ENCODE assay signal across 18 cellular contexts in genomic region chr2:241857572-241858121, GRCh38. TPM values are rescaled to one million over a fixed set of nuclear protein-coding genes. Genes with fewer than 3 reads are reported as not detected.
A peak's percentile ranks its signal among the peaks of the same experiment; 100 is the strongest.
DNase-seq lines count a peak whose midpoint lies in the region; ATAC-seq and TF ChIP-seq lines count a peak whose summit lies in the region.
"Had no signal": no experiment of that assay in that cellular context is flagged by ENCODE, and none has a peak within 500 bp of the region (broad histone marks: within the 10 kb centered on the region; RNA-seq: fewer than 3 reads in every experiment).

No MANE protein-coding gene starts in this region.

- no peak overlapping the region for H3K9ac ChIP-seq in MM.1S (ENCODE audit: low read length)

- H3K27ac ChIP-seq in MM.1S (ENCODE audit: low read length): no peak overlapping the region
- H3K27ac ChIP-seq: SJSA1, WERI-Rb-1 had no signal

- DNase-seq in activated T-cell treated with anti-CD3 and anti-CD28 coated beads, Interleukin-2, amount 50 U/mL, for 72 hours: no peak
- DNase-seq in activated T-cell treated with anti-CD3 and anti-CD28 coated beads for 4 hours (no peak), MM.1S (no peak), glutamatergic neuron (peak; percentile 13), sciatic nerve (ENCODE audit: low spot score) (no peak)
- DNase-seq in stimulated activated naive B cell treated with anti-CD40 and anti-IgM and Interleukin-4, amounts not matched to agents 10 μg/mL and 1 μg/mL and 100 μg/mL, for 72 hours: no peak
- DNase-seq in activated CD4-positive, CD25-positive, alpha-beta regulatory T cell (lab: John Stamatoyannopoulos, UW): no peak
- DNase-seq: DND-41, KG1, NCI-H187 treated with DMSO at 0.1 percent for 48 hours, NCI-H82, WERI-Rb-1 had no signal

- H3K9me3 ChIP-seq in MM.1S (replicated peaks; ENCODE audit: insufficient read depth, low read length): no peaks in the 10 kb centered on the region
- H3K9me3 ChIP-seq: SJSA1 had no signal

- H3K79me2 ChIP-seq in MM.1S (ENCODE audit: low read length): peaks cover 16% of the 10 kb centered on the region

- no peaks in the 10 kb centered on the region for H3K9me2 ChIP-seq in MM.1S (replicated peaks; ENCODE audit: insufficient read depth, low read length)

- H2AFZ ChIP-seq in MM.1S (ENCODE audit: low read length): no peak overlapping the region

- peak overlapping the region; percentile 67; the same call in 1 of the 2 replicates for H3K4me3 ChIP-seq in MM.1S (ENCODE audit: low read length)
- H3K4me3 ChIP-seq: SJSA1 had no signal

- H3K27ac Mint-ChIP-seq in activated T-cell treated with anti-CD3 and anti-CD28 coated beads, Interleukin-2, amount 50 U/mL, for 72 hours: peak overlapping the region; percentile 65
- H3K27ac Mint-ChIP-seq in glutamatergic neuron (ENCODE audit: unreplicated experiment): no peak overlapping the region
- H3K27ac Mint-ChIP-seq in stimulated activated naive B cell treated with anti-CD40 and anti-IgM and Interleukin-4, amounts not matched to agents 10 μg/mL and 1 μg/mL and 100 μg/mL, for 72 hours: peak overlapping the region; percentile 82

- H3F3A ChIP-seq in MM.1S (ENCODE audit: insufficient read depth, low read length): peaks cover 17% of the 10 kb centered on the region

- peaks cover 55% of the 10 kb centered on the region for H3K4me1 Mint-ChIP-seq in activated T-cell treated with anti-CD3 and anti-CD28 coated beads, Interleukin-2, amount 50 U/mL, for 72 hours (ENCODE audit: low read depth)
- no peaks in the 10 kb centered on the region for H3K4me1 Mint-ChIP-seq in glutamatergic neuron (ENCODE audit: low read depth, unreplicated experiment)
- peaks cover 24 to 44% of the 10 kb centered on the region in 2 donors for H3K4me1 Mint-ChIP-seq in stimulated activated naive B cell treated with anti-CD40 and anti-IgM and Interleukin-4, amounts not matched to agents 10 μg/mL and 1 μg/mL and 100 μg/mL, for 72 hours

- peak overlapping the region; percentile 85 to 87 for H3K4me3 Mint-ChIP-seq in activated T-cell treated with anti-CD3 and anti-CD28 coated beads, Interleukin-2, amount 50 U/mL, for 72 hours
- no peak overlapping the region for H3K4me3 Mint-ChIP-seq in glutamatergic neuron (ENCODE audit: unreplicated experiment)
- peak overlapping the region; percentile 69 to 76 for H3K4me3 Mint-ChIP-seq in stimulated activated naive B cell treated with anti-CD40 and anti-IgM and Interleukin-4, amounts not matched to agents 10 μg/mL and 1 μg/mL and 100 μg/mL, for 72 hours

- H3K36me3 Mint-ChIP-seq in activated T-cell treated with anti-CD3 and anti-CD28 coated beads, Interleukin-2, amount 50 U/mL, for 72 hours (ENCODE audit: insufficient read depth in 2 of 2): peaks cover 0 to 5% of the 10 kb centered on the region in 2 donors
- no peaks in the 10 kb centered on the region for H3K36me3 Mint-ChIP-seq in glutamatergic neuron (ENCODE audit: unreplicated experiment)
- peaks cover 3 to 7% of the 10 kb centered on the region in 2 donors for H3K36me3 Mint-ChIP-seq in stimulated activated naive B cell treated with anti-CD40 and anti-IgM and Interleukin-4, amounts not matched to agents 10 μg/mL and 1 μg/mL and 100 μg/mL, for 72 hours

- H3K27me3 ChIP-seq in MM.1S (replicated peaks; ENCODE audit: insufficient read depth, low read length): no peaks in the 10 kb centered on the region
- H3K27me3 ChIP-seq: SJSA1 had no signal

- H3K36me3 ChIP-seq in MM.1S (replicated peaks; ENCODE audit: insufficient read depth, low read length): no peaks in the 10 kb centered on the region
- H3K36me3 ChIP-seq: SJSA1, WERI-Rb-1 had no signal

- no peak for ATAC-seq in activated T-cell treated with anti-CD3 and anti-CD28 coated beads, Interleukin-2, amount 50 U/mL, for 72 hours (replicated peaks in 1 of 2)
- ATAC-seq in stimulated activated naive B cell treated with anti-CD40 and anti-IgM and Interleukin-4, amounts not matched to agents 10 μg/mL and 1 μg/mL and 100 μg/mL, for 72 hours (replicated peaks): no peak
- no peak for ATAC-seq in GM18498 (IDR thresholded peaks at IDR 0.05; ENCODE audit: unreplicated experiment)
- ATAC-seq in sciatic nerve: no peak

- intact Hi-C loops in sciatic nerve (cut with DNase I): no loop called here

- peaks cover 2 to 5% of the 10 kb centered on the region in 2 donors for H3K9me3 Mint-ChIP-seq in activated T-cell treated with anti-CD3 and anti-CD28 coated beads, Interleukin-2, amount 50 U/mL, for 72 hours
- peaks cover 4% of the 10 kb centered on the region for H3K9me3 Mint-ChIP-seq in glutamatergic neuron (ENCODE audit: unreplicated experiment)
- peaks cover 0 to 1% of the 10 kb centered on the region in 2 donors for H3K9me3 Mint-ChIP-seq in stimulated activated naive B cell treated with anti-CD40 and anti-IgM and Interleukin-4, amounts not matched to agents 10 μg/mL and 1 μg/mL and 100 μg/mL, for 72 hours

- no peaks in the 10 kb centered on the region for H4K20me1 ChIP-seq in MM.1S (ENCODE audit: insufficient read depth, low read length)

- peaks cover 12% of the 10 kb centered on the region for H3K27me3 Mint-ChIP-seq in activated T-cell treated with anti-CD3 and anti-CD28 coated beads, Interleukin-2, amount 50 U/mL, for 72 hours (ENCODE audit: low read depth)
- H3K27me3 Mint-ChIP-seq in glutamatergic neuron (ENCODE audit: unreplicated experiment): peaks cover 4% of the 10 kb centered on the region
- peaks cover 15 to 52% of the 10 kb centered on the region in 2 donors for H3K27me3 Mint-ChIP-seq in stimulated activated naive B cell treated with anti-CD40 and anti-IgM and Interleukin-4, amounts not matched to agents 10 μg/mL and 1 μg/mL and 100 μg/mL, for 72 hours

- no peak for TF ChIP-seq CTCF in MM.1S (IDR thresholded peaks at IDR 0.05; ENCODE audit: low read length)
- TF ChIP-seq CTCF in glutamatergic neuron (IDR thresholded peaks at IDR 0.05; ENCODE audit: partially characterized antibody, unreplicated experiment): no peak

- H3K4me2 ChIP-seq in MM.1S (ENCODE audit: low read depth, low read length): peak overlapping the region; percentile 52; the same call in 1 of the 2 replicates

- H3K4me1 ChIP-seq in MM.1S (ENCODE audit: low read length): peaks cover 20% of the 10 kb centered on the region

RNA-seq across cellular contexts. Expression of gene PDCD1, which starts 1.0 kb away (rescaled TPM):
- 10 to 100 TPM; 15.7 to 23.0 TPM for total RNA-seq in activated T-cell treated with anti-CD3 and anti-CD28 coated beads, Interleukin-2, amount 50 U/mL, for 72 hours
- total RNA-seq in glutamatergic neuron (ENCODE audit: unreplicated experiment) (not detected), sciatic nerve (0.27 TPM)
- total RNA-seq: cerebellum, lung microvascular endothelial cell, SJSA1 had no signal

RNA-seq across cellular contexts. Expression of gene RTP5, which starts 11.9 kb away (rescaled TPM):
- under 1 TPM; 0.12 to 0.56 TPM for total RNA-seq in activated T-cell treated with anti-CD3 and anti-CD28 coated beads, Interleukin-2, amount 50 U/mL, for 72 hours
- total RNA-seq in glutamatergic neuron (ENCODE audit: unreplicated experiment): not detected
- not detected for total RNA-seq in sciatic nerve
- total RNA-seq: esophagus mucosa, H1, lung microvascular endothelial cell, SJSA1 had no signal

RNA-seq across cellular contexts. Expression of gene NEU4, which starts 48.7 kb away (rescaled TPM):
- total RNA-seq in activated T-cell treated with anti-CD3 and anti-CD28 coated beads, Interleukin-2, amount 50 U/mL, for 72 hours: 1 to 10 TPM in 1 of 2 donors, under 1 TPM in 1; 0.37 to 1.4 TPM
- total RNA-seq in glutamatergic neuron (ENCODE audit: unreplicated experiment): 0.88 TPM
- total RNA-seq in sciatic nerve: not detected
- total RNA-seq: esophagus mucosa, SJSA1 had no signal

Comparison
In these comparisons a context has a peak if more than half of its experiments do, and no peak if none do; other contexts are left out.
1. RNA of gene PDCD1, which starts 1.0 kb away (total RNA-seq): 15.7 to 23.0 TPM in activated T-cell treated with anti-CD3 and anti-CD28 coated beads, Interleukin-2, amount 50 U/mL, for 72 hours; 0.27 TPM in sciatic nerve (single experiment) and not detected in glutamatergic neuron (single experiment); every median in the first group is over 10 times any median in the second.